11 cellular contexts compared by ENCODE assay signal in the genomic region with DNA sequence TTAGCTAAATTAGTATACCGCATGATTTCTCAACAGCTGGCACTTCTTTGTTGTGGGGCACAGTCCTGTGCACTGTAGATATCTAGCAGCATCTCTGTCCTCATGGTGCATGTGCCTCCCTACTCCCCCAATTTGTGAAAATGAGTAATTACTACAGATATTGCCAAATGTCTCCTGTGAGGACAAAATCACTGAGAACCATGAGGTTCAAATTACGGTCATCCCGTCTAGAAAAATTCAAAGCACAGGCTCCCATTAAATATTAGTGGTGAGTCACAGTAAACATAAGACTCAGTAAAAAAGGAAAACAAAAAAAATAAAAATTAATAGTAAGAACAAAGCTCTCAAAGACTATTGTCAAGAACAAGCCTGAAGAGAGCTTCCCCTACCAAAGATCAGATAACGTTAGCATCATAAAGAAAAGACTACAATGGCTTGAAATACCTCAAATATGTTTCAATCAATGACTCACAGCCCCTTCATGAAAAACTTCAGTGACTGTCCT. TPM values are rescaled to one million over a fixed set of nuclear protein-coding genes. Genes with fewer than 3 reads are reported as not detected.
A peak's percentile ranks its signal among the peaks of the same experiment; 100 is the strongest.
DNase-seq lines count a peak whose midpoint lies in the region; ATAC-seq and TF ChIP-seq lines count a peak whose summit lies in the region.
"Had no signal": no experiment of that assay in that cellular context is flagged by ENCODE, and none has a peak within 500 bp of the region (broad histone marks: within the 10 kb centered on the region; RNA-seq: fewer than 3 reads in every experiment).

No MANE protein-coding gene starts in this region.

- peaks cover 4 to 64% (median 5%) of the 10 kb centered on the region in 3 donors for H3K36me3 Mint-ChIP-seq in CD8-positive, alpha-beta memory T cell

- peaks cover 32% of the 10 kb centered on the region for H4K20me1 ChIP-seq in osteoblast (ENCODE audit: insufficient read depth, low read length)

- POLR2A ChIA-PET in CD8-positive, alpha-beta memory T cell (lab: Charles Lee): no interaction called here

- no peak for TF ChIP-seq POLR2A in erythroblast (IDR thresholded peaks at IDR 0.05; ENCODE audit: low read length)

- peak overlapping the region in 1 of 7 donors; percentile 6 for H3K4me3 Mint-ChIP-seq in CD8-positive, alpha-beta memory T cell

- no peak overlapping the region for H3K4me3 ChIP-seq in CD8-positive, alpha-beta memory T cell (ENCODE audit: low read length)
- no peak overlapping the region for H3K4me3 ChIP-seq in osteoblast (ENCODE audit: insufficient read depth, low read length)

- CTCF ChIA-PET in CD8-positive, alpha-beta memory T cell (lab: Charles Lee): interaction anchor here (1.1 to 2.2 kb wide), 6 partner anchors 11 to 153 kb away, joined by 3 to 7 read pairs (median 4); a partner anchor contains a TSS

- no peaks in the 10 kb centered on the region for H3K9me3 Mint-ChIP-seq in CD8-positive, alpha-beta memory T cell

- H3K27ac ChIP-seq in CD8-positive, alpha-beta memory T cell (ENCODE audit: low read depth, low read length): no peak overlapping the region
- H3K27ac ChIP-seq in osteoblast (ENCODE audit: low read depth, low read length): peak overlapping the region; percentile 48

- DNase-seq in CD8-positive, alpha-beta memory T cell: no peak
- DNase-seq in MV-4-11 (lab: John Stamatoyannopoulos, UW) (peak; percentile 56), dermis blood vessel endothelial cell (peak; percentile 75), osteoblast (ENCODE audit: insufficient read length, low spot score, missing footprints) (no peak), SK-N-DZ (ENCODE audit: low spot score) (no peak), erythroblast (lab: John Stamatoyannopoulos, UW) (no peak), NCI-H774 (lab: John Stamatoyannopoulos, UW) (no peak)
- DNase-seq: KG1 had no signal

- no peak overlapping the region for H3K4me2 ChIP-seq in osteoblast (ENCODE audit: insufficient read depth, low read length)

- peak overlapping the region in 7 of 8 donors; percentile 0 to 81 (median 57) for H3K27ac Mint-ChIP-seq in CD8-positive, alpha-beta memory T cell

- H3K27me3 Mint-ChIP-seq in CD8-positive, alpha-beta memory T cell: no peaks in the 10 kb centered on the region

- no peak overlapping the region for H2AFZ ChIP-seq in osteoblast (ENCODE audit: low read length)

- H3K4me1 Mint-ChIP-seq in CD8-positive, alpha-beta memory T cell: peaks cover 38 to 61% (median 52%) of the 10 kb centered on the region in 3 donors

- H3K4me1 ChIP-seq in CD8-positive, alpha-beta memory T cell (ENCODE audit: insufficient read depth, low read length): no peaks in the 10 kb centered on the region
- peaks cover 24% of the 10 kb centered on the region for H3K4me1 ChIP-seq in osteoblast (ENCODE audit: insufficient read depth, low read length)

- no peak for TF ChIP-seq CTCF in osteoblast (IDR thresholded peaks at IDR 0.05; ENCODE audit: extremely low read depth, low read depth, low read length)

- H3K27me3 ChIP-seq in CD8-positive, alpha-beta memory T cell (ENCODE audit: insufficient read depth, low read length, poor library complexity, severe bottlenecking): no peaks in the 10 kb centered on the region
- H3K27me3 ChIP-seq in osteoblast (ENCODE audit: insufficient read depth, low read length): no peaks in the 10 kb centered on the region

- no peaks in the 10 kb centered on the region for H3K9me3 ChIP-seq in CD8-positive, alpha-beta memory T cell (ENCODE audit: low read length)
- H3K9me3 ChIP-seq in osteoblast (ENCODE audit: low read depth, low read length): no peaks in the 10 kb centered on the region

- H3K79me2 ChIP-seq in osteoblast (ENCODE audit: insufficient read depth, low read length): peaks cover 48% of the 10 kb centered on the region

- H3K36me3 ChIP-seq in CD8-positive, alpha-beta memory T cell (ENCODE audit: insufficient read depth, low read length): no peaks in the 10 kb centered on the region
- H3K36me3 ChIP-seq in osteoblast (ENCODE audit: insufficient read depth, low read length): peaks cover 6% of the 10 kb centered on the region

- ATAC-seq in HG02840 (IDR thresholded peaks at IDR 0.05; ENCODE audit: low FRiP score, unreplicated experiment): no peak
- ATAC-seq: Panc1 had no signal

RNA-seq across cellular contexts. Expression of a gene that starts 57.8 kb away (rescaled TPM):
- not detected for total RNA-seq in CD8-positive, alpha-beta memory T cell
- not detected for polyA plus RNA-seq in CD8-positive, alpha-beta memory T cell
- total RNA-seq in dermis blood vessel endothelial cell (not detected in 2 replicates), osteoblast (not detected in 2 replicates)
- 1.5 TPM in 1 of 2 replicates, not detected in the other for polyA plus RNA-seq in SK-N-DZ (2014; cell fraction: cytosol; rRNA removed)
- polyA plus RNA-seq in SK-N-DZ (2014; cell fraction: nucleus; rRNA removed): 2.5 and 5.3 TPM in 2 replicates
- total RNA-seq: epithelial cell of proximal tubule had no signal

Comparison
In these comparisons a context has a peak if more than half of its experiments do, and no peak if none do; other contexts are left out.
1. DNase-seq: peak in MV-4-11 (single experiment) and dermis blood vessel endothelial cell (single experiment); none in CD8-positive, alpha-beta memory T cell (0 of 5), osteoblast (single experiment), SK-N-DZ (single experiment), erythroblast (0 of 2) and NCI-H774 (single experiment).